In the genomic region with DNA sequence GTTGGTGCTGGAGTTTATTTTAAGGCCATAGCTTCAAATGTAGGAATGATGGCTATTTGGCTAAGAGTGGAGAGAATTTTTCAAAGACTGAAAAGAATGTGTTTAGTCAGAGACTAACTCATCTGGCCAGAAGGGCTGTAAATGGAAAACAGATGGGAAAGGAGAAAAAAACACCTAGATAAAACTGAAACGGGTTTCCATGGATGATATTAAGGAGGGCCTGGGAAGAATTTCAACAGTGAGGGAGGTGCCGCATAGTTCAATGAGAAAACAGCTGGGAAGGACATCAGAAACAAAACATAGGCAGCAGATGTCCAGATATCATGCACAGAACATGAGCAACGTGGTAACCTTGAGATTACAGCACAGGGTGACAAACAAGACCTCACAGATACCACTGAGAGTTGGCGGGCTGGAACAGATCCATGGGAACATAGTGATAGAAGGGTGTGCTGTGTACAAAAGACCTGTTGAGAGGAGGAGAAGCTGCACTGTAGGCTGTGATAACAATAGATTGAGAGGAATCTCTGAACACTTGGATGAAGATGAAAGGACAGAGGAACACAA, we compare ENCODE assay signal across 11 cellular contexts. TPM values are rescaled to one million over a fixed set of nuclear protein-coding genes. Genes with fewer than 3 reads are reported as not detected.
DNase-seq lines count a peak whose midpoint lies in the region; ATAC-seq, FAIRE-seq and TF ChIP-seq lines count a peak whose summit lies in the region.
"Had no signal": no experiment of that assay in that cellular context is flagged by ENCODE, and none has a peak within 500 bp of the region (broad histone marks: within the 10 kb centered on the region; RNA-seq: fewer than 3 reads in every experiment).

No MANE protein-coding gene starts in this region.

- H3K4me3 Mint-ChIP-seq in mesothelial cell of epicardium = no peak overlapping the region
- H3K4me3 Mint-ChIP-seq in stimulated activated naive B cell treated with anti-CD40 and anti-IgM and Interleukin-4, amounts not matched to agents 10 μg/mL and 1 μg/mL and 100 μg/mL, for 72 hours = no peak overlapping the region
- H3K4me3 Mint-ChIP-seq: CD4-positive, CD25-positive, alpha-beta regulatory T cell had no signal

- peak overlapping the region; percentile 97 for H3K27ac Mint-ChIP-seq in mesothelial cell of epicardium
- H3K27ac Mint-ChIP-seq in stimulated activated naive B cell treated with anti-CD40 and anti-IgM and Interleukin-4, amounts not matched to agents 10 μg/mL and 1 μg/mL and 100 μg/mL, for 72 hours = no peak overlapping the region

- TF ChIP-seq CTCF in choroid plexus epithelial cell (conservative IDR thresholded peaks at IDR 0.05; ENCODE audit: low read depth, low read length) (no peak), mesothelial cell of epicardium (IDR thresholded peaks at IDR 0.05; ENCODE audit: unreplicated experiment) (no peak)

- no peaks in the 10 kb centered on the region for H3K36me3 Mint-ChIP-seq in mesothelial cell of epicardium
- H3K36me3 Mint-ChIP-seq in stimulated activated naive B cell treated with anti-CD40 and anti-IgM and Interleukin-4, amounts not matched to agents 10 μg/mL and 1 μg/mL and 100 μg/mL, for 72 hours = no peaks in the 10 kb centered on the region
- H3K36me3 Mint-ChIP-seq: CD4-positive, CD25-positive, alpha-beta regulatory T cell had no signal

- peak; percentile 84 for DNase-seq in AG08395 (ENCODE audit: low spot score)
- peak; percentile 56 for DNase-seq in M059J (ENCODE audit: low read depth)
- DNase-seq in choroid plexus epithelial cell (ENCODE audit: low read depth) = peak; percentile 82
- DNase-seq in mesothelial cell of epicardium (ENCODE audit: low spot score in 2 of 2, unreplicated experiment in 2 of 2) = no peak
- no peak for DNase-seq in frontal cortex (ENCODE audit: low spot score in 2 of 2)
- no peak for DNase-seq in stimulated activated naive B cell treated with anti-CD40 and anti-IgM and Interleukin-4, amounts not matched to agents 10 μg/mL and 1 μg/mL and 100 μg/mL, for 72 hours
- DNase-seq: CD4-positive, CD25-positive, alpha-beta regulatory T cell had no signal

- no peak overlapping the region for H3K4me3 ChIP-seq in choroid plexus epithelial cell (ENCODE audit: low read depth, low read length)

- H3K27me3 Mint-ChIP-seq in mesothelial cell of epicardium (ENCODE audit: low read depth) = no peaks in the 10 kb centered on the region
- H3K27me3 Mint-ChIP-seq in stimulated activated naive B cell treated with anti-CD40 and anti-IgM and Interleukin-4, amounts not matched to agents 10 μg/mL and 1 μg/mL and 100 μg/mL, for 72 hours = peaks cover 25 to 45% of the 10 kb centered on the region in 2 donors

- ATAC-seq in HG03432 (IDR thresholded peaks at IDR 0.05; ENCODE audit: unreplicated experiment) (no peak), GM19467 (IDR thresholded peaks at IDR 0.05; ENCODE audit: unreplicated experiment) (no peak)
- ATAC-seq in stimulated activated naive B cell treated with anti-CD40 and anti-IgM and Interleukin-4, amounts not matched to agents 10 μg/mL and 1 μg/mL and 100 μg/mL, for 72 hours (replicated peaks) = no peak

- FAIRE-seq in frontal cortex (lab: Jason Lieb, UNC) = no peak
- FAIRE-seq: bronchial epithelial cell, RCC 7860 had no signal

- peaks cover 36% of the 10 kb centered on the region for H3K4me1 Mint-ChIP-seq in mesothelial cell of epicardium
- peaks cover 0 to 1% of the 10 kb centered on the region in 2 donors for H3K4me1 Mint-ChIP-seq in stimulated activated naive B cell treated with anti-CD40 and anti-IgM and Interleukin-4, amounts not matched to agents 10 μg/mL and 1 μg/mL and 100 μg/mL, for 72 hours
- H3K4me1 Mint-ChIP-seq: CD4-positive, CD25-positive, alpha-beta regulatory T cell had no signal

- H3K9me3 Mint-ChIP-seq in mesothelial cell of epicardium = no peaks in the 10 kb centered on the region
- no peaks in the 10 kb centered on the region for H3K9me3 Mint-ChIP-seq in stimulated activated naive B cell treated with anti-CD40 and anti-IgM and Interleukin-4, amounts not matched to agents 10 μg/mL and 1 μg/mL and 100 μg/mL, for 72 hours

RNA-seq across cellular contexts. Expression of a gene that starts 31.2 kb away (rescaled TPM):
- total RNA-seq in M059J (2014; rRNA removed; shearing (Covaris generic)) = 201 and 202 TPM in 2 replicates
- total RNA-seq in mesothelial cell of epicardium = 97.5 to 105 TPM (median 101 TPM) in 3 replicates
- 110 TPM for total RNA-seq in frontal cortex

Comparison
In these comparisons a context has a peak if more than half of its experiments do, and no peak if none do; other contexts are left out.
1. DNase-seq: peak in AG08395 (single experiment), M059J (single experiment) and choroid plexus epithelial cell (single experiment); none in mesothelial cell of epicardium (0 of 2), frontal cortex (0 of 2) and stimulated activated naive B cell treated with anti-CD40 and anti-IgM and Interleukin-4, amounts not matched to agents 10 μg/mL and 1 μg/mL and 100 μg/mL, for 72 hours (single experiment).